ENCODE assay signal across 8 cellular contexts in genomic region chr1:21294266-21295058, GRCh38. TPM values are rescaled to one million over a fixed set of nuclear protein-coding genes. Genes with fewer than 3 reads are reported as not detected.
DNase-seq lines count a peak whose midpoint lies in the region; ATAC-seq, FAIRE-seq and TF ChIP-seq lines count a peak whose summit lies in the region.

No MANE protein-coding gene starts in this region.

- peak overlapping the region; percentile 6 for H3K4me2 ChIP-seq in keratinocyte (ENCODE audit: control insufficient read depth, extremely low read depth, insufficient read depth, low read depth, low read length)

- H3K27me3 Mint-ChIP-seq in activated T-cell treated with anti-CD3 and anti-CD28 coated beads, Interleukin-2, amount 50 U/mL, for 72 hours (ENCODE audit: low read depth), result no peaks in the 10 kb centered on the region

- peak overlapping the region; percentile 92 for H3K27ac Mint-ChIP-seq in activated T-cell treated with anti-CD3 and anti-CD28 coated beads, Interleukin-2, amount 50 U/mL, for 72 hours

- peaks cover 3% of the 10 kb centered on the region for H3K9me1 ChIP-seq in keratinocyte (ENCODE audit: control insufficient read depth, extremely low read depth, insufficient read depth, low read length)

- H3K79me2 ChIP-seq in keratinocyte (ENCODE audit: control insufficient read depth, insufficient read depth, low read length), result no peaks in the 10 kb centered on the region

- H3K4me3 ChIP-seq in NB4 (ENCODE audit: low read depth, low read length) (no peak overlapping the region), keratinocyte (ENCODE audit: control insufficient read depth in 2 of 3, extremely low read depth in 1 of 3, insufficient read depth in 2 of 3, low read depth in 1 of 3, low read length in 3 of 3) (no peak overlapping the region)

- TF ChIP-seq CTCF in GM10266 (IDR thresholded peaks at IDR 0.05; ENCODE audit: control insufficient read depth, insufficient read depth, low read depth, missing control alignments), result no peak
- TF ChIP-seq CTCF in NB4 (IDR thresholded peaks at IDR 0.05; ENCODE audit: low read depth, low read length), result no peak
- no peak for TF ChIP-seq CTCF in keratinocyte (optimal IDR thresholded peaks at IDR 0.05 in 1 of 3, IDR thresholded peaks at IDR 0.05 in 1 of 3, conservative IDR thresholded peaks at IDR 0.05 in 1 of 3; ENCODE audit: extremely low read depth in 1 of 3, insufficient read depth in 2 of 3, low read length in 3 of 3)

- peaks cover 90% of the 10 kb centered on the region for H3K4me1 Mint-ChIP-seq in activated T-cell treated with anti-CD3 and anti-CD28 coated beads, Interleukin-2, amount 50 U/mL, for 72 hours (ENCODE audit: low read depth)

- peaks cover 4 to 7% of the 10 kb centered on the region in 2 donors for H3K36me3 Mint-ChIP-seq in activated T-cell treated with anti-CD3 and anti-CD28 coated beads, Interleukin-2, amount 50 U/mL, for 72 hours (ENCODE audit: insufficient read depth in 2 of 2)

- no peak for FAIRE-seq in keratinocyte (lab: Jason Lieb, UNC)

- peak overlapping the region; percentile 86 to 91 for H3K4me3 Mint-ChIP-seq in activated T-cell treated with anti-CD3 and anti-CD28 coated beads, Interleukin-2, amount 50 U/mL, for 72 hours

- no peaks in the 10 kb centered on the region for H3K9me3 Mint-ChIP-seq in activated T-cell treated with anti-CD3 and anti-CD28 coated beads, Interleukin-2, amount 50 U/mL, for 72 hours

- no peaks in the 10 kb centered on the region for H3K36me3 ChIP-seq in keratinocyte (ENCODE audit: control insufficient read depth in 2 of 2, extremely low read depth in 1 of 2, insufficient read depth in 2 of 2, low read length in 2 of 2)

- dilution Hi-C loops in keratinocyte (cut with MboI; ENCODE audit: extremely low pct_ligation_motif_present, low sequenced_read_pairs), result no loop called here

- H3K27me3 ChIP-seq in keratinocyte (ENCODE audit: control insufficient read depth, extremely low read depth, insufficient read depth, low read length), result no peaks in the 10 kb centered on the region

- DNase-seq in GM10266 (ENCODE audit: extremely low spot score), result peak; percentile 77
- DNase-seq in H4 (ENCODE audit: low spot score), result peak; percentile 80
- peak; percentile 79 for DNase-seq in NB4 (ENCODE audit: low read depth)
- DNase-seq in activated T-cell treated with anti-CD3 and anti-CD28 coated beads, Interleukin-2, amount 50 U/mL, for 72 hours, result peak; percentile 88 to 94
- DNase-seq in keratinocyte (ENCODE audit: low read depth, low spot score), result no peak
- DNase-seq in stimulated activated CD8-positive, alpha-beta memory T cell treated with anti-CD3 and anti-CD28 coated beads, Interleukin-4, amount 100 ng/mL, for 1 hour (ENCODE audit: low read depth in 2 of 2, low spot score in 1 of 2), result peak; percentile 57 to 63
- DNase-seq in NCI-H128 (lab: John Stamatoyannopoulos, UW; ENCODE audit: unreplicated experiment), result no peak
- DNase-seq in DMS53 treated with DMSO at 0.1 percent for 48 hours (lab: John Stamatoyannopoulos, UW; ENCODE audit: unreplicated experiment), result no peak

- peak; percentile 69 to 73 for ATAC-seq in activated T-cell treated with anti-CD3 and anti-CD28 coated beads, Interleukin-2, amount 50 U/mL, for 72 hours (replicated peaks in 1 of 2)

- no peak overlapping the region for H3K9ac ChIP-seq in keratinocyte (ENCODE audit: control insufficient read depth, extremely low read depth, insufficient read depth, low read length)

- peak overlapping the region; percentile 12 for H3K27ac ChIP-seq in keratinocyte (ENCODE audit: control insufficient read depth, insufficient read depth, low read length)

- H3K4me1 ChIP-seq in keratinocyte (ENCODE audit: control insufficient read depth, extremely low read depth, insufficient read depth, low read length), result peaks cover 28% of the 10 kb centered on the region

- no peaks in the 10 kb centered on the region for H3K9me3 ChIP-seq in keratinocyte (ENCODE audit: control insufficient read depth, low read depth, low read length)

- H4K20me1 ChIP-seq in keratinocyte (ENCODE audit: control insufficient read depth, extremely low read depth, insufficient read depth, low read length), result no peaks in the 10 kb centered on the region

- TF ChIP-seq POLR2A in NB4 (IDR thresholded peaks at IDR 0.05; ENCODE audit: extremely low read depth, insufficient read length), result no peak

- H2AFZ ChIP-seq in keratinocyte (ENCODE audit: control insufficient read depth, low read length), result no peak overlapping the region

RNA-seq across cellular contexts. Expression of gene ECE1, which starts 4.2 kb away (rescaled TPM):
- total RNA-seq in H4 (2014; rRNA removed; shearing (Covaris generic)), result 55.2 and 64.7 TPM in 2 replicates
- total RNA-seq in activated T-cell treated with anti-CD3 and anti-CD28 coated beads, Interleukin-2, amount 50 U/mL, for 72 hours, result 100 to 1,000 TPM; 159 to 193 TPM
- polyA plus RNA-seq in keratinocyte, result 30.9 to 59.1 TPM (median 55.5 TPM) in 3 replicates
- 25.1 TPM for polyA plus RNA-seq in keratinocyte (2011; ENCODE audit: low read depth)
- polyA plus RNA-seq in keratinocyte (2011; cell fraction: cytosol; rRNA removed), result 27.2 and 30.0 TPM in 2 replicates
- 101 and 110 TPM in 2 replicates for polyA plus RNA-seq in keratinocyte (2011; cell fraction: nucleus; rRNA removed)
- polyA plus RNA-seq in keratinocyte (2012; ENCODE audit: low replicate concordance), result 28.3 and 58.7 TPM in 2 replicates
- 30.9 to 124 TPM (median 45.5 TPM) in 3 replicates for polyA minus RNA-seq in keratinocyte
- polyA minus RNA-seq in keratinocyte (2011; cell fraction: cytosol; rRNA and poly(A)+ RNA removed), result 38.0 TPM
- 86.6 and 113 TPM in 2 replicates for polyA minus RNA-seq in keratinocyte (2011; cell fraction: nucleus; rRNA and poly(A)+ RNA removed)

Comparison
In these comparisons a context has a peak if more than half of its experiments do, and no peak if none do; other contexts are left out.
1. DNase-seq: peak in GM10266 (single experiment), H4 (single experiment), NB4 (single experiment), activated T-cell treated with anti-CD3 and anti-CD28 coated beads, Interleukin-2, amount 50 U/mL, for 72 hours (2 of 2) and stimulated activated CD8-positive, alpha-beta memory T cell treated with anti-CD3 and anti-CD28 coated beads, Interleukin-4, amount 100 ng/mL, for 1 hour (2 of 2); none in keratinocyte (single experiment), NCI-H128 (single experiment) and DMS53 treated with DMSO at 0.1 percent for 48 hours (single experiment).